Comparison of ENCODE assay signal across 18 cellular contexts in genomic region chr4:132557660-132558059, GRCh38.
DNase-seq lines count a peak whose midpoint lies in the region; ATAC-seq, FAIRE-seq and TF ChIP-seq lines count a peak whose summit lies in the region.
"Had no signal": no experiment of that assay in that cellular context is flagged by ENCODE, and none has a peak within 500 bp of the region (broad histone marks: within the 10 kb centered on the region; RNA-seq: fewer than 3 reads in every experiment).

No MANE protein-coding gene starts in this region.

- DNase-seq in ELR (ENCODE audit: low read depth) = peak; percentile 20
- DNase-seq in Jurkat, Clone E6-1 (ENCODE audit: low read depth, low spot score) = peak; percentile 21
- DNase-seq in amniotic epithelial cell (ENCODE audit: low read depth) = peak; percentile 48
- DNase-seq in keratinocyte (ENCODE audit: low read depth, low spot score) = no peak
- DNase-seq in islet precursor cell = no peak
- no peak for DNase-seq in right lobe of liver
- DNase-seq: activated CD4-positive, alpha-beta T cell treated with anti-CD3 and anti-CD28 coated beads, Interleukin-2, amount 50 U/mL, for 1 hour; activated T-cell treated with anti-CD3 and anti-CD28 coated beads, Interleukin-2, amount 50 U/mL, for 72 hours; adrenal gland; CD4-positive, alpha-beta memory T cell; GF-D8; hypothalamus; NCI-H1105; NCI-H446 treated with DMSO at 0.1 percent for 48 hours; sigmoid colon; stimulated activated CD4-positive, alpha-beta T cell treated with anti-CD3 and anti-CD28 coated beads, Interleukin-4, amount 100 ng/mL, for 1 hour; transverse colon had no signal

- TF ChIP-seq CTCF in keratinocyte (optimal IDR thresholded peaks at IDR 0.05 in 1 of 3, IDR thresholded peaks at IDR 0.05 in 1 of 3, conservative IDR thresholded peaks at IDR 0.05 in 1 of 3; ENCODE audit: extremely low read depth in 1 of 3, insufficient read depth in 2 of 3, low read length in 3 of 3) = peak in 2 of 3 experiments; percentile 8 to 51
- TF ChIP-seq CTCF in right lobe of liver (IDR thresholded peaks at IDR 0.05) = no peak

- no peak overlapping the region for H3K9ac ChIP-seq in keratinocyte (ENCODE audit: control insufficient read depth, extremely low read depth, insufficient read depth, low read length)

- ATAC-seq in GM19324 (IDR thresholded peaks at IDR 0.05; ENCODE audit: low FRiP score, unreplicated experiment) (no peak), right lobe of liver (no peak)
- ATAC-seq: activated T-cell treated with anti-CD3 and anti-CD28 coated beads, Interleukin-2, amount 50 U/mL, for 72 hours had no signal

- H3K36me3 ChIP-seq in keratinocyte (ENCODE audit: control insufficient read depth in 2 of 2, extremely low read depth in 1 of 2, insufficient read depth in 2 of 2, low read length in 2 of 2) (no peaks in the 10 kb centered on the region), right lobe of liver (no peaks in the 10 kb centered on the region)
- H3K36me3 ChIP-seq: adrenal gland, sigmoid colon, transverse colon had no signal

- dilution Hi-C loops in keratinocyte (cut with MboI; ENCODE audit: extremely low pct_ligation_motif_present, low sequenced_read_pairs) = no loop called here

- no peak overlapping the region for H3K4me3 ChIP-seq in Jurkat, Clone E6-1 (ENCODE audit: low read length)
- H3K4me3 ChIP-seq in keratinocyte (ENCODE audit: control insufficient read depth in 2 of 3, extremely low read depth in 1 of 3, insufficient read depth in 2 of 3, low read depth in 1 of 3, low read length in 3 of 3) = no peak overlapping the region
- H3K4me3 ChIP-seq in right lobe of liver = no peak overlapping the region
- H3K4me3 ChIP-seq: adrenal gland, sigmoid colon, transverse colon had no signal

- H3K4me2 ChIP-seq in keratinocyte (ENCODE audit: control insufficient read depth, extremely low read depth, insufficient read depth, low read depth, low read length) = no peak overlapping the region

- no peaks in the 10 kb centered on the region for H4K20me1 ChIP-seq in keratinocyte (ENCODE audit: control insufficient read depth, extremely low read depth, insufficient read depth, low read length)

- H3K9me1 ChIP-seq in keratinocyte (ENCODE audit: control insufficient read depth, extremely low read depth, insufficient read depth, low read length) = no peaks in the 10 kb centered on the region

- no peak for TF ChIP-seq POLR2A in right lobe of liver (IDR thresholded peaks at IDR 0.05)

- intact Hi-C loops in right lobe of liver (cut with DNase I) = no loop called here

- FAIRE-seq in keratinocyte (lab: Jason Lieb, UNC) = no peak

- no peak overlapping the region for H2AFZ ChIP-seq in keratinocyte (ENCODE audit: control insufficient read depth, low read length)

- no peaks in the 10 kb centered on the region for H3K79me2 ChIP-seq in keratinocyte (ENCODE audit: control insufficient read depth, insufficient read depth, low read length)

- H3K9me3 ChIP-seq in keratinocyte (ENCODE audit: control insufficient read depth, low read depth, low read length) = no peaks in the 10 kb centered on the region
- no peaks in the 10 kb centered on the region for H3K9me3 ChIP-seq in right lobe of liver
- H3K9me3 ChIP-seq: adrenal gland, sigmoid colon, transverse colon had no signal

- H3K4me1 ChIP-seq in keratinocyte (ENCODE audit: control insufficient read depth, extremely low read depth, insufficient read depth, low read length) = no peaks in the 10 kb centered on the region
- H3K4me1 ChIP-seq in right lobe of liver = no peaks in the 10 kb centered on the region
- H3K4me1 ChIP-seq: adrenal gland, sigmoid colon, transverse colon had no signal

- H3K27ac ChIP-seq in keratinocyte (ENCODE audit: control insufficient read depth, insufficient read depth, low read length) (no peak overlapping the region), right lobe of liver (no peak overlapping the region)
- H3K27ac ChIP-seq: adrenal gland, sigmoid colon, transverse colon had no signal

- no peaks in the 10 kb centered on the region for H3K27me3 ChIP-seq in keratinocyte (ENCODE audit: control insufficient read depth, extremely low read depth, insufficient read depth, low read length)
- H3K27me3 ChIP-seq in right lobe of liver = no peaks in the 10 kb centered on the region
- H3K27me3 ChIP-seq: adrenal gland, sigmoid colon, transverse colon had no signal

Comparison
In these comparisons a context has a peak if more than half of its experiments do, and no peak if none do; other contexts are left out.
1. DNase-seq: peak in ELR (single experiment), Jurkat, Clone E6-1 (single experiment) and amniotic epithelial cell (single experiment); none in keratinocyte (single experiment), islet precursor cell (single experiment) and right lobe of liver (0 of 3).
2. CTCF ChIP-seq: peak in keratinocyte (2 of 3); none in right lobe of liver (0 of 4).